8 cellular contexts compared by ENCODE assay signal in the genomic region with DNA sequence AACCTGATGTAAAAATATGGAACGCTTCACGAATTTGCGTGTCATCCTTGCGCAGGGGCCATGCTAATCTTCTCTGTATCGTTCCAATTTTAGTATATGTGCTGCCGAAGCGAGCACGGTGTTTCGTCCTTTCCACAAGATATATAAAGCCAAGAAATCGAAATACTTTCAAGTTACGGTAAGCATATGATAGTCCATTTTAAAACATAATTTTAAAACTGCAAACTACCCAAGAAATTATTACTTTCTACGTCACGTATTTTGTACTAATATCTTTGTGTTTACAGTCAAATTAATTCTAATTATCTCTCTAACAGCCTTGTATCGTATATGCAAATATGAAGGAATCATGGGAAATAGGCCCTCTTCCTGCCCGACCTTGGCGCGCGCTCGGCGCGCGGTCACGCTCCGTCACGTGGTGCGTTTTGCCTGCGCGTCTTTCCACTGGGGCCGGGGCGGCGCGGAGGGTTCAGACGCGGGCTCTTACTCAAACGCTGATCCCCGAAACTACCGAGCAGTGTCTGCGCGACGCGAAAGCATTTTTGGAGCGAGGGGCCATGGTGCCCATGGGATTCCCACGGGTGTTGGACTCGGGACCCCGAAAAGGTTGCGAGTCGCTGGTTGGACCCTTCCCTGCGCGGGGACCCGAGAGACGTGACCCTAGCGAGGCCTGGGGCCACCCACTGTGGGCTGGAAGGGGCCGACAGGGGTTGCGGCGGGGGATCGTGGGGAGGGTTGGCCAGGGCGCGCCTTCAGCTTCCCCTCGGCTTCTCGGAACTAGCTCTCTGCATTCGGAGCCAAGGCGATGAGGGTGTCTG. TPM values are rescaled to one million over a fixed set of nuclear protein-coding genes. Genes with fewer than 3 reads are reported as not detected.
DNase-seq lines count a peak whose midpoint lies in the region; ATAC-seq and TF ChIP-seq lines count a peak whose summit lies in the region.

A gene (minus strand): TSS at position 117 of the 818 bp plus-strand sequence.

- intact Hi-C loops in mucosa of descending colon (cut with DNase I, micrococcal nuclease): loop anchor here (5.0 kb wide), 2 partner anchors 318 to 383 kb away; a partner anchor contains a TSS

- peaks cover 29% of the 10 kb centered on the region for H3K4me1 ChIP-seq in mucosa of descending colon (ENCODE audit: low read depth)

- peak within 1 kb of the TSS; percentile 98 for H3K4me3 ChIP-seq in epithelial cell of esophagus (ENCODE audit: low read length)
- H3K4me3 ChIP-seq in mucosa of descending colon: peak within 1 kb of the TSS; percentile 53

- peaks cover 4% of the 10 kb centered on the region for H3K36me3 ChIP-seq in mucosa of descending colon (ENCODE audit: low read depth)

- peaks cover 13 to 28% (median 22%) of the 10 kb centered on the region in 3 donors for H3K4me1 Mint-ChIP-seq in IgD-negative memory B cell

- H3K4me3 Mint-ChIP-seq in IgD-negative memory B cell: peak within 1 kb of the TSS; percentile 88 to 98 (median 95)

- H3K36me3 Mint-ChIP-seq in IgD-negative memory B cell: peaks cover 2% of the 10 kb centered on the region

- peaks cover 0 to 4% (median 0%) of the 10 kb centered on the region in 3 donors for H3K9me3 Mint-ChIP-seq in IgD-negative memory B cell

- H3K27me3 Mint-ChIP-seq in IgD-negative memory B cell: peaks cover 13% of the 10 kb centered on the region

- peak within 1 kb of the TSS; percentile 98 to 100 (median 99) for H3K27ac Mint-ChIP-seq in IgD-negative memory B cell

- no peaks in the 10 kb centered on the region for H3K9me3 ChIP-seq in mucosa of descending colon

- TF ChIP-seq CTCF in epithelial cell of esophagus (IDR thresholded peaks at IDR 0.05; ENCODE audit: insufficient read depth, low read depth, low read length, missing control alignments) (no peak), mucosa of descending colon (IDR thresholded peaks at IDR 0.05) (no peak)

- ATAC-seq in GM21529 (IDR thresholded peaks at IDR 0.05; ENCODE audit: unreplicated experiment): peak; percentile 76
- peak; percentile 94 for ATAC-seq in mucosa of descending colon

- DNase-seq in DMS 273 treated with DMSO at 0.1 percent for 48 hours (lab: John Stamatoyannopoulos, UW) (peak; percentile 77), OCI-M1 (lab: John Stamatoyannopoulos, UW) (peak; percentile 94), activated T-cell treated with anti-CD3 and anti-CD28 coated beads for 48 hours (ENCODE audit: low read depth) (peak; percentile 93), epithelial cell of esophagus (ENCODE audit: low read depth) (peak; percentile 89), mucosa of descending colon (peak; percentile 96 to 97 (median 97))
- peak; percentile 88 to 91 for DNase-seq in stimulated activated CD8-positive, alpha-beta memory T cell treated with anti-CD3 and anti-CD28 coated beads, Interleukin-4, amount 100 ng/mL, for 1 hour (ENCODE audit: low read depth in 2 of 2, low spot score in 1 of 2)

RNA-seq across cellular contexts. Expression of the gene that starts here (rescaled TPM):
- polyA plus RNA-seq in IgD-negative memory B cell: not detected
- not detected for total RNA-seq in mucosa of descending colon

Comparison
In these comparisons a context has a peak if more than half of its experiments do, and no peak if none do; other contexts are left out.
1. Peak in every context shown above with its lines: DNase-seq, ATAC-seq and H3K4me3 ChIP-seq.
2. Peak in DNase-seq, ATAC-seq and H3K4me3 ChIP-seq in mucosa of descending colon; RNA of the gene not detected or under 1 TPM.